30 cellular contexts compared by ENCODE assay signal in genomic region chr5:149748471-149749094, GRCh38. TPM values are rescaled to one million over a fixed set of nuclear protein-coding genes. Genes with fewer than 3 reads are reported as not detected.
DNase-seq lines count a peak whose midpoint lies in the region; ATAC-seq and TF ChIP-seq lines count a peak whose summit lies in the region.
"Had no signal": no experiment of that assay in that cellular context is flagged by ENCODE, and none has a peak within 500 bp of the region (broad histone marks: within the 10 kb centered on the region; RNA-seq: fewer than 3 reads in every experiment).

No MANE protein-coding gene starts in this region.

- H3K27ac Mint-ChIP-seq in MCF 10A (ENCODE audit: low read depth, unreplicated experiment): peak overlapping the region; percentile 67
- peak overlapping the region; percentile 77 for H3K27ac Mint-ChIP-seq in memory B cell
- H3K27ac Mint-ChIP-seq: activated B cell treated with CpG ODN at 0.5 μM for 24 hours, B cell had no signal

- H3K36me3 ChIP-seq in breast epithelium (no peaks in the 10 kb centered on the region), suprapubic skin (no peaks in the 10 kb centered on the region)
- H3K36me3 ChIP-seq: MG63, thyroid gland had no signal

- no peaks in the 10 kb centered on the region for H3K9me3 Mint-ChIP-seq in MCF 10A (ENCODE audit: unreplicated experiment)
- no peaks in the 10 kb centered on the region for H3K9me3 Mint-ChIP-seq in memory B cell
- H3K9me3 Mint-ChIP-seq: activated B cell treated with CpG ODN at 0.5 μM for 24 hours had no signal

- H3K27me3 Mint-ChIP-seq in MCF 10A (ENCODE audit: insufficient read depth, unreplicated experiment) (no peaks in the 10 kb centered on the region), memory B cell (no peaks in the 10 kb centered on the region)
- H3K27me3 Mint-ChIP-seq: activated B cell treated with CpG ODN at 0.5 μM for 24 hours, B cell had no signal

- H3K4me1 Mint-ChIP-seq in MCF 10A (ENCODE audit: insufficient read depth, unreplicated experiment) (peaks cover 60% of the 10 kb centered on the region), memory B cell (peaks cover 52% of the 10 kb centered on the region)

- H3K27ac ChIP-seq in breast epithelium (peak overlapping the region in 1 of 2 donors; percentile 29), RWPE1 (peak overlapping the region; percentile 90), suprapubic skin (peak overlapping the region; percentile 48)
- H3K27ac ChIP-seq: thyroid gland had no signal

- TF ChIP-seq POLR2A in breast epithelium (IDR thresholded peaks at IDR 0.05) (no peak), suprapubic skin (IDR thresholded peaks at IDR 0.05) (no peak)

- no peak for ATAC-seq in memory B cell (ENCODE audit: low read depth)
- ATAC-seq: sciatic nerve had no signal

- H3K4me3 Mint-ChIP-seq in MCF 10A (ENCODE audit: unreplicated experiment) (no peak overlapping the region), memory B cell (no peak overlapping the region)
- H3K4me3 Mint-ChIP-seq: activated B cell treated with CpG ODN at 0.5 μM for 24 hours, B cell had no signal

- intact Hi-C loops in MCF 10A (cut with micrococcal nuclease): no loop called here
- intact Hi-C loops in breast epithelium (cut with DNase I; ENCODE audit: low total_unique reads): no loop called here

- no peak overlapping the region for H3K4me3 ChIP-seq in breast epithelium
- no peak overlapping the region for H3K4me3 ChIP-seq in suprapubic skin
- H3K4me3 ChIP-seq: MG63, thyroid gland had no signal

- H3K27me3 ChIP-seq in breast epithelium (no peaks in the 10 kb centered on the region), suprapubic skin (no peaks in the 10 kb centered on the region)
- H3K27me3 ChIP-seq: MG63, thyroid gland had no signal

- CTCF ChIA-PET in MCF 10A (lab: Yijun Ruan, JAX) (interaction anchor here (0.5 to 2.0 kb wide), 18 partner anchors 9 to 335 kb away, joined by 3 to 8 read pairs (median 4); partner anchors contain the start of gene PPARGC1B), RWPE1 (lab: Yijun Ruan, JAX) (interaction anchor here (0.7 to 1.1 kb wide), 2 partner anchors 54 to 81 kb away, joined by 3 read pairs; no protein-coding TSS in a partner anchor)

- H3K36me3 Mint-ChIP-seq in MCF 10A (ENCODE audit: insufficient read depth, unreplicated experiment) (peaks cover 6% of the 10 kb centered on the region), memory B cell (no peaks in the 10 kb centered on the region)

- WGBS in suprapubic skin: 93% methylated on average over 7 of the region's 7 CpGs

- DNase-seq in MCF 10A (ENCODE audit: unreplicated experiment): no peak
- DNase-seq in breast epithelium (ENCODE audit: low spot score in 2 of 2): no peak
- DNase-seq in RWPE1 (ENCODE audit: low spot score): no peak
- no peak for DNase-seq in memory B cell (ENCODE audit: low spot score in 2 of 2)
- DNase-seq in suprapubic skin (ENCODE audit: low spot score in 2 of 2): no peak
- no peak for DNase-seq in central memory CD4-positive, alpha-beta T cell
- DNase-seq in AML-193 (lab: John Stamatoyannopoulos, UW): no peak
- no peak for DNase-seq in CD1c-positive myeloid dendritic cell (ENCODE audit: extremely low spot score)
- DNase-seq: activated B cell treated with CpG ODN at 0.5 μM for 24 hours; activated CD4-positive, alpha-beta T cell treated with anti-CD3 and anti-CD28 coated beads, Interleukin-2, amount 50 U/mL, for 1 hour; activated naive CD4-positive, alpha-beta T cell treated with Interleukin-2 at 50 U/mL for 16 hours; activated T-cell treated with anti-CD3 and anti-CD28 coated beads, Interleukin-2, amount 50 U/mL, for 48 hours; amygdala; cortex of kidney; H7; hippocampal formation; KBM-7; mesenchymal stem cell; MG63; NCI-H1417 treated with DMSO at 0.1 percent for 48 hours; NCI-H2107; NCI-H446 treated with DMSO at 0.1 percent for 48 hours; posterior cingulate gyrus; SHP77; stimulated activated CD4-positive, alpha-beta T cell treated with anti-CD3 and anti-CD28 coated beads, Interleukin-15, amount 100 ng/mL, for 24 hours; stimulated activated naive CD8-positive, alpha-beta T cell treated with anti-CD3 and anti-CD28 coated beads, Interleukin-15, Interleukin-2, amounts not matched to agents 100 U/mL and 50 U/mL, for 24 hours; SW 1271; thyroid gland had no signal

- H3K4me1 ChIP-seq in breast epithelium (no peaks in the 10 kb centered on the region), suprapubic skin (peaks cover 20% of the 10 kb centered on the region)

- BruUV-seq in MCF 10A (replicated peaks; lab: Mats Ljungman, UMichigan): no TSS peak

- TF ChIP-seq CTCF in MCF 10A (IDR thresholded peaks at IDR 0.05; ENCODE audit: unreplicated experiment) (no peak), breast epithelium (IDR thresholded peaks at IDR 0.05) (no peak), RWPE1 (conservative IDR thresholded peaks at IDR 0.05; ENCODE audit: low read depth) (no peak), suprapubic skin (IDR thresholded peaks at IDR 0.05) (no peak)

- no peak for TF ChIP-seq EP300 in suprapubic skin (IDR thresholded peaks at IDR 0.05)

- POLR2A ChIA-PET in MCF 10A (lab: Yijun Ruan, JAX): interaction anchor here (0.6 to 9.1 kb wide), 23 partner anchors 8 to 252 kb away, joined by 3 to 274 read pairs (median 5); partner anchors contain the start of genes HMGXB3, PPARGC1B and TIGD6
- POLR2A ChIA-PET in RWPE1 (lab: Yijun Ruan, JAX; ENCODE audit: low non-redundant PET): no interaction called here

- no peaks in the 10 kb centered on the region for H3K9me3 ChIP-seq in breast epithelium
- H3K9me3 ChIP-seq in suprapubic skin: no peaks in the 10 kb centered on the region
- H3K9me3 ChIP-seq: MG63, thyroid gland had no signal

RNA-seq across cellular contexts. Expression of gene PPARGC1B, which starts 18.5 kb away (rescaled TPM):
- total RNA-seq in MCF 10A (2022) (4.3 and 7.1 TPM in 2 replicates), breast epithelium (1 to 10 TPM; 3.9 to 5.8 (median 4.7) TPM), suprapubic skin (10 to 100 TPM; 13.7 to 21.7 (median 17.7) TPM)
